In the genomic region with DNA sequence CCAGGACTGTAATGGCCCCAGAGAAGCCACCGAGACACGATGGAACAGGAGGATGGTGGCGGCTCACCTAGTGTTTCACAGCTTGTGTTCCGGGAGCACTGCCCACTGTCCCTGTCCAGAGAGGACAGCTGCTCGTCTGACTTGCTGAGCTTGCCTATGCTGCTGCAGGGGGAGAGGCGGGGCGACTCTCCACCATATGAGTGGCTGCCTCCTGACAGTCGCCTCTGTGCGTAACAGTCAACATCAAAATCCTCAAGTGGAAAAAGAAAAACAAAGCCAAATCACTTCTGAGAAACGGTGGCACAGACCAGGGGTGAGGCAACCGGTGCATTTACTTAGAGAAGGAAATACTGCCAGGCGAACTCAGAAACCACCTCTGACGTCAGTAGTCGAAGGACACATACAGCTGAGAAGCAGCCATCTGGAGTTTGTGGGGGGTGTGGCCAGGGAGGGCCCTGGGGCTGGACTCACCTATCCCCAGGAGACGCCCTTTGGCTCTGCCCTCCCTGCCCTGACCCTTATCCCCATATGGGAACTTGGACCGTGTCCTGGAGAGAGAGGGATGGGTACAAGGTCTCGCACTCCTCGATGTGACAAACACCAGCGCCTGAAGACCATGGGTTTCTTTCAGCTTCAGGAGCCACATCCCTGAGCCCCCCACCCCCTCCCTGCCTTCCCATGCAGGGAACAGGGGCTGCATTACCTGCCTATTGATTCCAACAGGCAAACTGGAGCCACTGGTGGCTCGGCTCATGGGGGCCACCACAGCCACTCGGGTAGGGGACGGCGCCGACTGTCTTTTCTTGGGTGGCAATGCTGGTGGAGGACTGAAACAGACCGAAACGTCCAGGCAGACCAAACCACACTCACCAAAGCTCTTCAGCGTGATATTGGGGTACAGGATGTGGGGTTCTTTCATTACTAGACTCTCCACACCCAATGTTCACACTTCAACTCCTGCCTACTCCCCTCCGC, we compare ENCODE assay signal across 8 cellular contexts.
DNase-seq lines count a peak whose midpoint lies in the region; ATAC-seq and TF ChIP-seq lines count a peak whose summit lies in the region.

No MANE protein-coding gene starts in this region.

- DNase-seq in NCI-H510A treated with DMSO at 0.1 percent for 48 hours (lab: John Stamatoyannopoulos, UW) (peak; percentile 99), mucosa of descending colon (peak; percentile 89 to 95 (median 94)), D341Med (ENCODE audit: low spot score) (no peak), OCI-M1 (lab: John Stamatoyannopoulos, UW) (no peak), amniotic stem cell (lab: John Stamatoyannopoulos, UW) (no peak)
- DNase-seq in activated naive CD8-positive, alpha-beta T cell treated with anti-CD3 and anti-CD28 coated beads, Interleukin-2, amount 50 U/mL, for 24 hours: peak; percentile 41

- H3K27me3 Mint-ChIP-seq in activated naive CD8-positive, alpha-beta T cell treated with anti-CD3 and anti-CD28 coated beads, Interleukin-2, amount 50 U/mL, for 24 hours: no peaks in the 10 kb centered on the region

- H3K4me3 ChIP-seq in mucosa of descending colon: no peak overlapping the region
- H3K4me3 ChIP-seq in thymus (ENCODE audit: low read length): no peak overlapping the region

- H3K4me1 ChIP-seq in mucosa of descending colon (ENCODE audit: low read depth) (peaks cover 20% of the 10 kb centered on the region), thymus (ENCODE audit: control insufficient read depth, insufficient read depth, low read length) (no peaks in the 10 kb centered on the region)

- H3K27ac ChIP-seq in thymus (ENCODE audit: low read depth): peak overlapping the region; percentile 78

- H3K27me3 ChIP-seq in thymus (ENCODE audit: control insufficient read depth, insufficient read depth): no peaks in the 10 kb centered on the region

- peaks cover 34% of the 10 kb centered on the region for H3K36me3 Mint-ChIP-seq in activated naive CD8-positive, alpha-beta T cell treated with anti-CD3 and anti-CD28 coated beads, Interleukin-2, amount 50 U/mL, for 24 hours (ENCODE audit: low read depth)

- H3K9me3 ChIP-seq in mucosa of descending colon (no peaks in the 10 kb centered on the region), thymus (ENCODE audit: control insufficient read depth) (no peaks in the 10 kb centered on the region)

- no peak for TF ChIP-seq CTCF in mucosa of descending colon (IDR thresholded peaks at IDR 0.05)

- H3K4me3 Mint-ChIP-seq in activated naive CD8-positive, alpha-beta T cell treated with anti-CD3 and anti-CD28 coated beads, Interleukin-2, amount 50 U/mL, for 24 hours: peak overlapping the region; percentile 17

- peak overlapping the region; percentile 70 for H3K27ac Mint-ChIP-seq in activated naive CD8-positive, alpha-beta T cell treated with anti-CD3 and anti-CD28 coated beads, Interleukin-2, amount 50 U/mL, for 24 hours

- WGBS in thymus: 89% methylated on average over 28 of the region's 28 CpGs

- H3K4me1 Mint-ChIP-seq in activated naive CD8-positive, alpha-beta T cell treated with anti-CD3 and anti-CD28 coated beads, Interleukin-2, amount 50 U/mL, for 24 hours: peaks cover 43% of the 10 kb centered on the region

- H3K36me3 ChIP-seq in mucosa of descending colon (ENCODE audit: low read depth): no peaks in the 10 kb centered on the region
- peaks cover 52% of the 10 kb centered on the region for H3K36me3 ChIP-seq in thymus (ENCODE audit: control insufficient read depth, insufficient read depth)

- peak; percentile 36 for ATAC-seq in GM18861 (IDR thresholded peaks at IDR 0.05; ENCODE audit: unreplicated experiment)
- ATAC-seq in activated naive CD8-positive, alpha-beta T cell treated with anti-CD3 and anti-CD28 coated beads, Interleukin-2, amount 50 U/mL, for 24 hours: peak; percentile 63
- ATAC-seq in mucosa of descending colon: peak; percentile 94

- H3K9me3 Mint-ChIP-seq in activated naive CD8-positive, alpha-beta T cell treated with anti-CD3 and anti-CD28 coated beads, Interleukin-2, amount 50 U/mL, for 24 hours: no peaks in the 10 kb centered on the region

- intact Hi-C loops in mucosa of descending colon (cut with DNase I, micrococcal nuclease): no loop called here

Comparison
In these comparisons a context has a peak if more than half of its experiments do, and no peak if none do; other contexts are left out.
1. ATAC-seq: peak in every context shown above with its lines; median percentile 94 in mucosa of descending colon; 63 in activated naive CD8-positive, alpha-beta T cell treated with anti-CD3 and anti-CD28 coated beads, Interleukin-2, amount 50 U/mL, for 24 hours; 36 in GM18861.
2. DNase-seq: peak in NCI-H510A treated with DMSO at 0.1 percent for 48 hours (single experiment), activated naive CD8-positive, alpha-beta T cell treated with anti-CD3 and anti-CD28 coated beads, Interleukin-2, amount 50 U/mL, for 24 hours (single experiment) and mucosa of descending colon (3 of 3); none in D341Med (single experiment), OCI-M1 (single experiment) and amniotic stem cell (single experiment).